In genomic region chr3:8653800-8654408, GRCh38 we compare ENCODE assay signal across 20 cellular contexts. TPM values are rescaled to one million over a fixed set of nuclear protein-coding genes. Genes with fewer than 3 reads are reported as not detected.
"Had no signal": no experiment of that assay in that cellular context is flagged by ENCODE, and none has a peak within 500 bp of the region (broad histone marks: within the 10 kb centered on the region; RNA-seq: fewer than 3 reads in every experiment).

No MANE protein-coding gene starts in this region.

- H3K4me3 ChIP-seq: body of pancreas, colonic mucosa, left lung, skin epidermis had no signal

- DNase-seq: activated B cell treated with CpG ODN at 0.5 μM for 24 hours; activated CD4-positive, alpha-beta memory T cell treated with anti-CD3 and anti-CD28 coated beads for 36 hours; activated CD4-positive, alpha-beta T cell treated with anti-CD3 and anti-CD28 coated beads for 4 hours; activated naive CD4-positive, alpha-beta T cell treated with Interleukin-2 at 50 U/mL for 16 hours; activated T-cell treated with anti-CD3 and anti-CD28 coated beads, Interleukin-2, amount 50 U/mL, for 1 hour; body of pancreas; central memory CD4-positive, alpha-beta T cell; colonic mucosa; foreskin melanocyte; glutamatergic neuron; kidney; left lung; occipital lobe; posterior cingulate gyrus; retina; stimulated activated CD4-positive, alpha-beta T cell treated with anti-CD3 and anti-CD28 coated beads, Interleukin-2, amount 100 ng/mL, for 48 hours; stimulated activated naive CD8-positive, alpha-beta T cell treated with anti-CD3 and anti-CD28 coated beads, Interleukin-15, amount 100 ng/mL, for 72 hours had no signal

- H3K27ac ChIP-seq: body of pancreas, colonic mucosa, left lung, skin epidermis had no signal

- H3K4me1 ChIP-seq: colonic mucosa had no signal

- H3K36me3 ChIP-seq: colonic mucosa, left lung had no signal

- H3K9me3 ChIP-seq: body of pancreas, colonic mucosa, left lung had no signal

- ATAC-seq: body of pancreas; left lung; stimulated activated naive CD8-positive, alpha-beta T cell treated with anti-CD3 and anti-CD28 coated beads, Interleukin-15, amount 100 ng/mL, for 72 hours had no signal

- H3K27me3 ChIP-seq: body of pancreas, colonic mucosa, left lung had no signal

RNA-seq across cellular contexts. Expression of gene SSUH2, which starts 9.3 kb away (rescaled TPM):
- total RNA-seq: activated B cell treated with CpG ODN at 0.5 μM for 24 hours; activated CD4-positive, alpha-beta memory T cell treated with anti-CD3 and anti-CD28 coated beads for 36 hours; epithelial cell of proximal tubule; lung microvascular endothelial cell had no signal
